Comparison of ENCODE assay signal across 1 cellular context in genomic region chr5:150141544-150142188, GRCh38.
TF ChIP-seq lines count a peak whose summit lies in the region.

No MANE protein-coding gene starts in this region.

TF ChIP-seq in K562, 482 proteins besides CTCF, POLR2A, EP300 and RAD21:
- no peak for TF ChIP-seq CREM (IDR thresholded peaks at IDR 0.05; ENCODE audit: low read depth)
- no peak for TF ChIP-seq MBD2 (IDR thresholded peaks at IDR 0.05; ENCODE audit: borderline replicate concordance, low read depth)
- no peak for TF ChIP-seq BCOR (IDR thresholded peaks at IDR 0.05)
